Comparison of ENCODE assay signal across 9 cellular contexts in the genomic region with DNA sequence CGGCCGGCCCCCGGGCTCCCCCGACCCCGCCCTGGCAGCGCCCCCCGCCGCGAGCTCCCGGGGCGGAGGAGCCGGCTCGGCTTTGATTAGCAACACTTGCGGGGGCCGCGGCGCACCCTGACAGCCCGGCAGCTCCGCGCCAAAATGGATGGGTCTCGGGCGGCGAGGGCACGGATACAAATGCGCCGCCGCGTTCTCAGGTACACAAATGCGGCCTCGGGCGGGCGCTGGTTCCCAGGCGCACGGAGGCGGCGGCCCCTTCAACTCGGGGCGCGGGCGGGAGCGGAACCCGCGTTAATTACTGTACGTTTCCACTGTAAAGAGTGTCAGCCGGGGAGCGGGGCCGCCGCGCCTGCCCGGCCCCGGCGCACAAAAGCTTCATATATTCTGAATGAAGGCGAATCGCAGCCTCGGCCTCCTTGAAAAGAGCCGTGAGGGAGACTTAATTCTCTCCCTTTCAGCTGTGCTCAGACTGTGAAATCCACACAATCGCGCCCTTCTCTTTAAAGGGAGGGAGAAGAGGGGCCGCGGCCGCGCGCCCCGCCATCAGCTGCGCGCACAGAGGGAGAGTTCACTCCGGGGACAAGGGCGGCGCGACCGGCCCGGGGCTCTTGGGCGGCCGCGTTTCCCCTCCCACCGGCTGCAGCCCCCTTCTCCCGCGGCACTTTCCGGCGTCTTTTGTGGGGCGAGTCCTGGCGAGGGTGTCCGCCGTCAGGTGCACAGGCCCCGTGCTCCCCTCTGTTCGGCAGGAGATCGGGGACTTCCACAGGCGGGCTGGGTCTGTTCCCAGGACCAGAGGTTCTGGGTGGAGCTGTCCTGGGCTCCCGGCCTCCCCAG. TPM values are rescaled to one million over a fixed set of nuclear protein-coding genes. Genes with fewer than 3 reads are reported as not detected.
DNase-seq lines count a peak whose midpoint lies in the region; ATAC-seq, FAIRE-seq and TF ChIP-seq lines count a peak whose summit lies in the region.
"Had no signal": no experiment of that assay in that cellular context is flagged by ENCODE, and none has a peak within 500 bp of the region (broad histone marks: within the 10 kb centered on the region; RNA-seq: fewer than 3 reads in every experiment).

No MANE protein-coding gene starts in this region.

- no peak overlapping the region for H2BK5ac ChIP-seq in H1 (ENCODE audit: low read depth, low read length)

- H3K4me3 ChIP-seq in H1 (ENCODE audit: extremely low read depth in 1 of 4, insufficient read depth in 2 of 4, low read depth in 3 of 4, low read length in 4 of 4): peak overlapping the region; percentile 42 to 77 (median 68)

- no peaks in the 10 kb centered on the region for H3K4me1 ChIP-seq in H1 (replicated peaks in 1 of 4; ENCODE audit: control insufficient read depth in 3 of 4, insufficient read depth in 4 of 4, low read length in 3 of 4)

- no peak overlapping the region for H3K27ac ChIP-seq in H1 (ENCODE audit: low read depth, low read length)

- no peaks in the 10 kb centered on the region for H3K79me2 ChIP-seq in H1 (ENCODE audit: control insufficient read depth in 1 of 2, insufficient read depth in 2 of 2, low read length in 2 of 2)

- no peak for FAIRE-seq in H1 (lab: Jason Lieb, UNC)
- FAIRE-seq: islet of Langerhans had no signal

- H2AFZ ChIP-seq in H1 (ENCODE audit: low read length): peak overlapping the region; percentile 56

- H2BK20ac ChIP-seq in H1 (ENCODE audit: low read length): no peak overlapping the region

- H2BK12ac ChIP-seq in H1 (ENCODE audit: low read depth, low read length): no peak overlapping the region

- no peak overlapping the region for H3K23ac ChIP-seq in H1 (ENCODE audit: insufficient read length)

- H3K14ac ChIP-seq in H1 (ENCODE audit: insufficient read length): no peak overlapping the region

- no peaks in the 10 kb centered on the region for H3K36me3 ChIP-seq in H1 (ENCODE audit: control insufficient read depth in 2 of 4, insufficient read depth in 4 of 4, low read length in 3 of 4)

- H3K27ac Mint-ChIP-seq in nephron progenitor cell: no peak overlapping the region

- H3K36me3 Mint-ChIP-seq in nephron progenitor cell (ENCODE audit: low read depth): no peaks in the 10 kb centered on the region

- peaks cover 3% of the 10 kb centered on the region; the same call in 1 of the 2 replicates for H3K23me2 ChIP-seq in H1 (ENCODE audit: low read depth, low read length)

- WGBS in H1 (ENCODE audit: extremely low coverage in 1 of 2, insufficient coverage in 1 of 2, insufficient read length in 1 of 2, insufficient replicate concordance in 2 of 2, low coverage in 1 of 2, low lambda C conversion rate in 2 of 2, missing lambda C conversion rate in 1 of 2), 2 experiments: 4% methylated on average over 46 of the region's 89 CpGs; no CpG with 5 or more reads in 1 of the 2 experiments

- H3K4me2 ChIP-seq in H1 (ENCODE audit: insufficient read depth in 1 of 2, low read depth in 2 of 2, low read length in 2 of 2): peak overlapping the region; percentile 68 to 74

- no peak overlapping the region for H3K4ac ChIP-seq in H1 (replicated peaks; ENCODE audit: insufficient read length, low read depth, low read length)

- peak overlapping the region in 1 of 4 experiments; percentile 10; a peak in 1 of 7 replicates for H3K9ac ChIP-seq in H1 (replicated peaks in 1 of 4; ENCODE audit: extremely low read depth in 1 of 4, low read depth in 3 of 4, low read length in 3 of 4)

- peaks cover 15 to 54% (median 42%) of the 10 kb centered on the region in 4 experiments for H3K27me3 ChIP-seq in H1 (replicated peaks in 1 of 4; ENCODE audit: control insufficient read depth in 3 of 4, extremely low read depth in 1 of 4, insufficient read depth in 3 of 4, low read length in 3 of 4)

- no peaks in the 10 kb centered on the region for H3K9me3 ChIP-seq in H1 (ENCODE audit: insufficient read depth in 2 of 2, low read depth in 1 of 2, low read length in 1 of 2)

- H3K27me3 Mint-ChIP-seq in nephron progenitor cell (ENCODE audit: low read depth, poor library complexity): peaks cover 37% of the 10 kb centered on the region

- DNase-seq in AG20443 (ENCODE audit: low spot score): peak; percentile 27
- peak; percentile 1 for DNase-seq in NCI-H128 (lab: John Stamatoyannopoulos, UW; ENCODE audit: unreplicated experiment)
- DNase-seq in H1 (ENCODE audit: low read depth in 1 of 2, low spot score in 2 of 2): peak in 1 of 2 experiments; percentile 72
- peak; percentile 72 for DNase-seq in nephron progenitor cell
- no peak for DNase-seq in GM13976 (ENCODE audit: low spot score)

- POLR2A ChIA-PET in H1 (lab: Charles Lee; ENCODE audit: partially characterized antibody): interaction anchor here (0.6 to 1.6 kb wide), 2 partner anchors 15 to 17 kb away, joined by 3 read pairs; no protein-coding TSS in a partner anchor

- no peaks in the 10 kb centered on the region for H3K79me1 ChIP-seq in H1 (ENCODE audit: low read depth, low read length)

- no peak overlapping the region for H2AK5ac ChIP-seq in H1 (ENCODE audit: low read depth, low read length)

- H3K9me3 Mint-ChIP-seq in nephron progenitor cell: no peaks in the 10 kb centered on the region

- no peak overlapping the region for H2BK15ac ChIP-seq in H1 (ENCODE audit: low read length)

- ATAC-seq in HG02798 (IDR thresholded peaks at IDR 0.05; ENCODE audit: poor library complexity, unreplicated experiment) (no peak), esophagus mucosa (no peak), GM19351 (IDR thresholded peaks at IDR 0.05; ENCODE audit: unreplicated experiment) (no peak)

- TF ChIP-seq EP300 in H1 (IDR thresholded peaks at IDR 0.05; ENCODE audit: borderline replicate concordance in 1 of 2, low read depth in 2 of 2, low read length in 2 of 2): no peak

- H4K5ac ChIP-seq in H1 (ENCODE audit: insufficient read length, low read depth, low read length): no peak overlapping the region

- H2BK120ac ChIP-seq in H1 (replicated peaks; ENCODE audit: low read depth, low read length): no peak overlapping the region

- no peak overlapping the region for H4K91ac ChIP-seq in H1 (replicated peaks; ENCODE audit: insufficient read length, low read length)

- TF ChIP-seq CTCF in H1 (IDR thresholded peaks at IDR 0.05; ENCODE audit: control extremely low read depth in 1 of 3, insufficient read depth in 1 of 3, low read depth in 1 of 3, low read length in 3 of 3) (no peak), nephron progenitor cell (IDR thresholded peaks at IDR 0.05) (no peak), GM13976 (IDR thresholded peaks at IDR 0.05; ENCODE audit: borderline replicate concordance, control extremely low read depth, extremely low read depth, insufficient read depth, missing control alignments) (no peak)

- CTCF ChIA-PET in H1 (lab: Charles Lee; ENCODE audit: partially characterized antibody): interaction anchor here (0.6 to 3.3 kb wide), 4 partner anchors 15 to 557 kb away, joined by 3 to 18 read pairs (median 4); no protein-coding TSS in a partner anchor

- H4K8ac ChIP-seq in H1 (ENCODE audit: extremely low read depth, insufficient read depth, low read length): 0 out of 2 replicates have a peak overlapping the region, but pooled peaks have one; percentile 1

- H3K4me1 Mint-ChIP-seq in nephron progenitor cell: peaks cover 13% of the 10 kb centered on the region

- peaks cover 0 to 3% of the 10 kb centered on the region in 2 experiments for H4K20me1 ChIP-seq in H1 (replicated peaks in 1 of 2; ENCODE audit: control insufficient read depth in 1 of 2, insufficient read depth in 2 of 2, low read length in 2 of 2)

- in situ Hi-C loops in GM13976 (cut with MboI; ENCODE audit: low sequenced_read_pairs, unreplicated experiment): no loop called here

- no peak overlapping the region for H3K56ac ChIP-seq in H1 (replicated peaks; ENCODE audit: insufficient read length, low read depth, low read length)

- H3K18ac ChIP-seq in H1 (ENCODE audit: extremely low read depth, low read length): no peak overlapping the region; the same call in 1 of the 2 replicates

- peak overlapping the region; percentile 83 for H3K4me3 Mint-ChIP-seq in nephron progenitor cell

- no peak for TF ChIP-seq RAD21 in H1 (IDR thresholded peaks at IDR 0.05 in 1 of 2, conservative IDR thresholded peaks at IDR 0.05 in 1 of 2; ENCODE audit: low read depth in 2 of 2, low read length in 2 of 2)

- TF ChIP-seq POLR2A in H1 (IDR thresholded peaks at IDR 0.05; ENCODE audit: control extremely low read depth in 1 of 2, low read depth in 2 of 2, low read length in 2 of 2): no peak

TF ChIP-seq in H1, 55 proteins besides CTCF, POLR2A, EP300 and RAD21:
- TF ChIP-seq PHF8 (conservative IDR thresholded peaks at IDR 0.05; ENCODE audit: low read depth, low read length) (no peak), JUND (IDR thresholded peaks at IDR 0.05; ENCODE audit: low read length) (no peak), KDM4A (IDR thresholded peaks at IDR 0.05; ENCODE audit: low read depth, low read length, severe bottlenecking) (peak; percentile 87), CHD2 (IDR thresholded peaks at IDR 0.05; ENCODE audit: low read length) (no peak), EZH2 (IDR thresholded peaks at IDR 0.05; ENCODE audit: low read depth, low read length, severe bottlenecking) (peak; percentile 59), CTBP2 (IDR thresholded peaks at IDR 0.05; ENCODE audit: borderline replicate concordance, insufficient read depth, insufficient read length, low read length) (peak; percentile 65), ASH2L (IDR thresholded peaks at IDR 0.05; ENCODE audit: low read length) (peak; percentile 67), SUZ12 (IDR thresholded peaks at IDR 0.05; ENCODE audit: low read length) (peak; percentile 80)

RNA-seq across cellular contexts. Expression of a gene that starts 27.0 kb away (rescaled TPM):
- 0.38 and 0.47 TPM in 2 replicates for total RNA-seq in H1 (2021; fragmentation: NEBNext Ultra II Directional; extraction: Animal tissue kit (Norgen Biotek cat#: 25700))
- polyA plus RNA-seq in H1 (2011; rRNA removed): 0.24 and 0.30 TPM in 2 replicates
- 0.30 TPM for polyA plus RNA-seq in H1 (2011; cell fraction: cytosol; rRNA removed)
- polyA plus RNA-seq in H1 (2011; cell fraction: nucleus; rRNA removed): 0.86 TPM
- 0.20 to 0.70 TPM (median 0.50 TPM) in 4 replicates for polyA plus RNA-seq in H1 (2012, experiment 1 of 2)
- polyA plus RNA-seq in H1 (2012, experiment 2 of 2): 0.46 TPM
- polyA plus RNA-seq in H1 (2013, experiment 1 of 2): 0.43 TPM
- 0.42 TPM for polyA plus RNA-seq in H1 (2013, experiment 2 of 2)
- polyA minus RNA-seq in H1 (2011; rRNA and poly(A)+ RNA removed): 0.29 and 0.73 TPM in 2 replicates
- 2.0 TPM for polyA minus RNA-seq in H1 (2011; cell fraction: cytosol; rRNA and poly(A)+ RNA removed)
- polyA minus RNA-seq in H1 (2011; cell fraction: nucleus; rRNA and poly(A)+ RNA removed): not detected
- total RNA-seq in esophagus mucosa: 1.3 TPM
